In genomic region chr11:69662806-69663205, GRCh38 we compare ENCODE assay signal across 19 cellular contexts. TPM values are rescaled to one million over a fixed set of nuclear protein-coding genes. Genes with fewer than 3 reads are reported as not detected.
DNase-seq lines count a peak whose midpoint lies in the region; ATAC-seq and TF ChIP-seq lines count a peak whose summit lies in the region.
"Had no signal": no experiment of that assay in that cellular context is flagged by ENCODE, and none has a peak within 500 bp of the region (broad histone marks: within the 10 kb centered on the region; RNA-seq: fewer than 3 reads in every experiment).

No MANE protein-coding gene starts in this region.

- H3K9me3 ChIP-seq in left ventricle myocardium inferior (replicated peaks) (no peaks in the 10 kb centered on the region), mucosa of descending colon (no peaks in the 10 kb centered on the region)
- H3K9me3 ChIP-seq: A549 had no signal

- H3K36me3 ChIP-seq in left ventricle myocardium inferior (peaks cover 54% of the 10 kb centered on the region), mucosa of descending colon (ENCODE audit: low read depth) (no peaks in the 10 kb centered on the region)

- no peaks in the 10 kb centered on the region for H3K27me3 Mint-ChIP-seq in WTC11 (ENCODE audit: low read depth)
- no peaks in the 10 kb centered on the region for H3K27me3 Mint-ChIP-seq in T-helper 2 cell treated with Interferon-gamma antibody and Interleukin-4, amounts not matched to agents 5 μg/mL and 100 μg/mL, for 36 hours (ENCODE audit: low read depth)

- peaks cover 13% of the 10 kb centered on the region; the same call in 1 of the 2 replicates for H3K36me3 Mint-ChIP-seq in WTC11
- peaks cover 16% of the 10 kb centered on the region for H3K36me3 Mint-ChIP-seq in stimulated activated effector memory CD8-positive, alpha-beta T cell treated with anti-CD3 and anti-CD28 coated beads, Interleukin-12 subunit alpha, Interleukin-12 subunit beta, amount 100 ng/mL, for 72 hours
- peaks cover 9% of the 10 kb centered on the region for H3K36me3 Mint-ChIP-seq in T-helper 2 cell treated with Interferon-gamma antibody and Interleukin-4, amounts not matched to agents 5 μg/mL and 100 μg/mL, for 36 hours (ENCODE audit: low read depth)

- 0 out of 2 replicates have a peak overlapping the region, but pooled peaks have one; percentile 17 for H3K27ac Mint-ChIP-seq in WTC11
- H3K27ac Mint-ChIP-seq in stimulated activated effector memory CD8-positive, alpha-beta T cell treated with anti-CD3 and anti-CD28 coated beads, Interleukin-12 subunit alpha, Interleukin-12 subunit beta, amount 100 ng/mL, for 72 hours = peak overlapping the region; percentile 75
- no peak overlapping the region for H3K27ac Mint-ChIP-seq in T-helper 2 cell treated with Interferon-gamma antibody and Interleukin-4, amounts not matched to agents 5 μg/mL and 100 μg/mL, for 36 hours

- intact Hi-C loops in Right ventricle myocardium inferior (cut with DNase I) (no loop called here), left ventricle myocardium inferior (cut with micrococcal nuclease) (no loop called here), mucosa of descending colon (cut with DNase I, micrococcal nuclease) (no loop called here)

- peaks cover 6% of the 10 kb centered on the region for H3K4me1 ChIP-seq in left ventricle myocardium inferior
- no peaks in the 10 kb centered on the region for H3K4me1 ChIP-seq in mucosa of descending colon (ENCODE audit: low read depth)
- H3K4me1 ChIP-seq: A549 had no signal

- CTCF ChIA-PET in WTC11 (lab: Charles Lee) = interaction anchor here (0.9 to 5.8 kb wide), 8 partner anchors 8 to 423 kb away, joined by 3 to 34 read pairs (median 3); partner anchors contain the start of gene LTO1

- H3K4me3 ChIP-seq in left ventricle myocardium inferior (no peak overlapping the region), mucosa of descending colon (no peak overlapping the region)
- H3K4me3 ChIP-seq: A549 had no signal

- no peak overlapping the region for H3K4me3 Mint-ChIP-seq in WTC11
- no peak overlapping the region for H3K4me3 Mint-ChIP-seq in stimulated activated effector memory CD8-positive, alpha-beta T cell treated with anti-CD3 and anti-CD28 coated beads, Interleukin-12 subunit alpha, Interleukin-12 subunit beta, amount 100 ng/mL, for 72 hours
- H3K4me3 Mint-ChIP-seq in T-helper 2 cell treated with Interferon-gamma antibody and Interleukin-4, amounts not matched to agents 5 μg/mL and 100 μg/mL, for 36 hours = no peak overlapping the region

- peaks cover 14% of the 10 kb centered on the region for H3K4me1 Mint-ChIP-seq in WTC11
- H3K4me1 Mint-ChIP-seq in stimulated activated effector memory CD8-positive, alpha-beta T cell treated with anti-CD3 and anti-CD28 coated beads, Interleukin-12 subunit alpha, Interleukin-12 subunit beta, amount 100 ng/mL, for 72 hours = peaks cover 4% of the 10 kb centered on the region
- H3K4me1 Mint-ChIP-seq in T-helper 2 cell treated with Interferon-gamma antibody and Interleukin-4, amounts not matched to agents 5 μg/mL and 100 μg/mL, for 36 hours (ENCODE audit: low read depth) = no peaks in the 10 kb centered on the region

- no peaks in the 10 kb centered on the region for H3K9me3 Mint-ChIP-seq in WTC11
- H3K9me3 Mint-ChIP-seq in stimulated activated effector memory CD8-positive, alpha-beta T cell treated with anti-CD3 and anti-CD28 coated beads, Interleukin-12 subunit alpha, Interleukin-12 subunit beta, amount 100 ng/mL, for 72 hours = no peaks in the 10 kb centered on the region
- no peaks in the 10 kb centered on the region for H3K9me3 Mint-ChIP-seq in T-helper 2 cell treated with Interferon-gamma antibody and Interleukin-4, amounts not matched to agents 5 μg/mL and 100 μg/mL, for 36 hours

- DNase-seq in Right ventricle myocardium inferior (ENCODE audit: missing footprints) (peak; percentile 59), left ventricle myocardium inferior (no peak), WTC11 (ENCODE audit: low spot score) (peak; percentile 10), mucosa of descending colon (peak in 2 of 3 donors; percentile 11 to 47), OCI-M2 (lab: John Stamatoyannopoulos, UW; ENCODE audit: unreplicated experiment) (no peak)
- DNase-seq in stimulated activated effector memory CD8-positive, alpha-beta T cell treated with anti-CD3 and anti-CD28 coated beads, Interleukin-12 subunit alpha, Interleukin-12 subunit beta, amount 100 ng/mL, for 72 hours (ENCODE audit: low spot score in 2 of 2) = no peak
- no peak for DNase-seq in T-helper 2 cell treated with Interferon-gamma antibody and Interleukin-4, amounts not matched to agents 5 μg/mL and 100 μg/mL, for 36 hours (ENCODE audit: low spot score)
- DNase-seq: COR-L47, NCI-H1048, NCI-H1436 treated with DMSO at 0.1 percent for 48 hours, NCI-H2029 treated with DMSO at 0.1 percent for 48 hours, NCI-H774, PC-3 had no signal

- H3K27me3 ChIP-seq in left ventricle myocardium inferior (ENCODE audit: low read depth) = no peaks in the 10 kb centered on the region

- TF ChIP-seq CTCF in left ventricle myocardium inferior (IDR thresholded peaks at IDR 0.05; ENCODE audit: borderline replicate concordance) = no peak
- TF ChIP-seq CTCF in WTC11 (IDR thresholded peaks at IDR 0.05) = no peak
- no peak for TF ChIP-seq CTCF in mucosa of descending colon (IDR thresholded peaks at IDR 0.05)

- no peak overlapping the region for H3K27ac ChIP-seq in left ventricle myocardium inferior (replicated peaks)
- H3K27ac ChIP-seq: A549, KMS-11, RWPE1 had no signal

- POLR2A ChIA-PET in WTC11 (lab: Charles Lee) = interaction anchor here (1.0 kb wide), 1 partner anchor 22 kb away, joined by 3 read pairs; no protein-coding TSS in a partner anchor

- ATAC-seq in Right ventricle myocardium inferior (no peak), WTC11 (no peak), mucosa of descending colon (no peak), HG03378 (IDR thresholded peaks at IDR 0.05; ENCODE audit: unreplicated experiment) (no peak)
- no peak for ATAC-seq in stimulated activated effector memory CD8-positive, alpha-beta T cell treated with anti-CD3 and anti-CD28 coated beads, Interleukin-12 subunit alpha, Interleukin-12 subunit beta, amount 100 ng/mL, for 72 hours

TF ChIP-seq in WTC11, 78 proteins besides CTCF, POLR2A, EP300 and RAD21:
- TF ChIP-seq CBFB (CRISPR knock-in tag; IDR thresholded peaks at IDR 0.05; ENCODE audit: low read depth) = no peak
- no peak for TF ChIP-seq NR3C1 (CRISPR knock-in tag; conservative IDR thresholded peaks at IDR 0.05; ENCODE audit: low read depth)
- TF ChIP-seq GRHL2 (CRISPR knock-in tag; IDR thresholded peaks at IDR 0.05; ENCODE audit: insufficient replicate concordance, severe bottlenecking) = no peak
- no peak for TF ChIP-seq TEAD4 (CRISPR knock-in tag; IDR thresholded peaks at IDR 0.05)
- TF ChIP-seq PREB (CRISPR knock-in tag; IDR thresholded peaks at IDR 0.05; ENCODE audit: borderline replicate concordance) = no peak
- no peak for TF ChIP-seq ZNF121 (CRISPR knock-in tag; IDR thresholded peaks at IDR 0.05)
- TF ChIP-seq ZNF219 (CRISPR knock-in tag; IDR thresholded peaks at IDR 0.05; ENCODE audit: borderline replicate concordance) = no peak
- no peak for TF ChIP-seq NR2C2 (CRISPR knock-in tag; IDR thresholded peaks at IDR 0.05)

RNA-seq across cellular contexts. Expression of gene LTO1, which starts 12.3 kb away (rescaled TPM):
- total RNA-seq in Right ventricle myocardium inferior (9.2 TPM), left ventricle myocardium inferior (8.9 TPM), WTC11 (2021) (20.5 to 27.5 TPM (median 20.6 TPM) in 3 replicates), mucosa of descending colon (10 to 100 TPM; 21.8 to 30.5 (median 22.4) TPM)

RNA-seq across cellular contexts. Expression of gene CCND1, which starts 21.9 kb away (rescaled TPM):
- total RNA-seq in Right ventricle myocardium inferior (145 TPM), left ventricle myocardium inferior (160 TPM), WTC11 (2021) (212 to 224 TPM (median 224 TPM) in 3 replicates), mucosa of descending colon (10 to 100 TPM; 44.6 to 82.4 (median 58.9) TPM)

RNA-seq across cellular contexts. Expression of gene FGF19, which starts 41.0 kb away (rescaled TPM):
- not detected for total RNA-seq in Right ventricle myocardium inferior
- not detected for total RNA-seq in left ventricle myocardium inferior
- 17.6 to 19.3 TPM (median 18.6 TPM) in 3 replicates for total RNA-seq in WTC11 (2021)
- not detected for total RNA-seq in mucosa of descending colon
- total RNA-seq: Daoy, M059J, PC-3 had no signal

Comparison
In these comparisons a context has a peak if more than half of its experiments do, and no peak if none do; other contexts are left out.
1. DNase-seq: peak in Right ventricle myocardium inferior (single experiment), WTC11 (single experiment) and mucosa of descending colon (2 of 3); none in left ventricle myocardium inferior (single experiment), stimulated activated effector memory CD8-positive, alpha-beta T cell treated with anti-CD3 and anti-CD28 coated beads, Interleukin-12 subunit alpha, Interleukin-12 subunit beta, amount 100 ng/mL, for 72 hours (0 of 2), OCI-M2 (single experiment) and T-helper 2 cell treated with Interferon-gamma antibody and Interleukin-4, amounts not matched to agents 5 μg/mL and 100 μg/mL, for 36 hours (single experiment).
2. RNA of gene FGF19, which starts 41.0 kb away (total RNA-seq): 17.6 to 19.3 TPM in WTC11; not detected in Right ventricle myocardium inferior (single experiment), not detected in left ventricle myocardium inferior (single experiment) and not detected in mucosa of descending colon; every median in the first group is over 10 times any median in the second.